Comparison of ENCODE assay signal across 13 cellular contexts in the genomic region with DNA sequence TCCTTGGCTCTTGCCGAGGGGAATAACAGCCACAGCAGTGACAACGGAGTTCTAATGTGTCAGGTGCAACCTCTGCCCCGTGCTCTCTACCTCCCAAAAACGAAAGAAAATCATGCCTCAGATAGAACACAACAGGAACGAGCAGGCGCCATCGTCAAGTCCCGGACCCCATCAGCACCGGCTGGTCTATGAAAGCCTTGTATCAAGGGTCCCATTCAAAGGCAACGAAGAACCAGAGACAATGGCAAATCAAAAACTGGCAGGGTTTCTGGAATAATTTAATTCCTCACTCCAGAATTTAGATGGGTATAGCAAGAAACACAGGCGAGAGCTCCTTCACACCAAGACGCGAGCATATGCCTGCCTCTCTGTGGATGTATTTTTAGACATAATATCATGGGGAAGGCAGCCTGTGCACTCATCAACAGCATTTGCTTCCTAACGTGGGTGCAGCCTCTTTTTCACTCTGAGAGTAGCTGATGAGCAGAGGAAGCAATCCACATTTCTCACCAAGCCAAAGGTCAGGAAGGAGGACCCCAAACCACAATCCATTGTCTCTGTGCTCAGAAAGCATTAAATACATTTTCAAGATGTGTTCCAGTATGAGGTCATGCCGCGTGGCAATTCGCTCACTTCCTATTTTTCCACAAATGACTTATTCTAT.
A peak's percentile ranks its signal among the peaks of the same experiment; 100 is the strongest.
DNase-seq lines count a peak whose midpoint lies in the region; ATAC-seq and TF ChIP-seq lines count a peak whose summit lies in the region.
"Had no signal": no experiment of that assay in that cellular context is flagged by ENCODE, and none has a peak within 500 bp of the region (broad histone marks: within the 10 kb centered on the region; RNA-seq: fewer than 3 reads in every experiment).

No MANE protein-coding gene starts in this region.

- WGBS in prostate gland: 63% methylated on average over 17 of the region's 17 CpGs

- no peak for TF ChIP-seq POLR2A in prostate gland (IDR thresholded peaks at IDR 0.05)

- peak overlapping the region; percentile 23 to 44 for H3K27ac ChIP-seq in prostate gland
- H3K27ac ChIP-seq in MM.1S (ENCODE audit: low read length): no peak overlapping the region

- H3K36me3 ChIP-seq in prostate gland (no peaks in the 10 kb centered on the region), MM.1S (replicated peaks; ENCODE audit: insufficient read depth, low read length) (no peaks in the 10 kb centered on the region)

- H3K9ac ChIP-seq in MM.1S (ENCODE audit: low read length): no peak overlapping the region

- H4K20me1 ChIP-seq in MM.1S (ENCODE audit: insufficient read depth, low read length): no peaks in the 10 kb centered on the region

- H3K9me2 ChIP-seq in MM.1S (replicated peaks; ENCODE audit: insufficient read depth, low read length): no peaks in the 10 kb centered on the region

- H3K9me3 ChIP-seq in prostate gland (no peaks in the 10 kb centered on the region), MM.1S (replicated peaks; ENCODE audit: insufficient read depth, low read length) (no peaks in the 10 kb centered on the region)

- no peaks in the 10 kb centered on the region for H3K79me2 ChIP-seq in MM.1S (ENCODE audit: low read length)

- TF ChIP-seq CTCF in prostate gland (IDR thresholded peaks at IDR 0.05) (no peak), MM.1S (IDR thresholded peaks at IDR 0.05; ENCODE audit: low read length) (no peak)

- intact Hi-C loops in left ventricle myocardium superior (cut with micrococcal nuclease): no loop called here
- intact Hi-C loops in prostate gland (cut with DNase I): loop anchor here (10.0 kb wide), 1 partner anchor 95 kb away; no protein-coding TSS in a partner anchor

- no peak overlapping the region for H2AFZ ChIP-seq in MM.1S (ENCODE audit: low read length)

- H3K4me1 ChIP-seq in prostate gland (replicated peaks): no peaks in the 10 kb centered on the region
- no peaks in the 10 kb centered on the region for H3K4me1 ChIP-seq in MM.1S (ENCODE audit: low read length)

- H3K27me3 ChIP-seq in prostate gland (replicated peaks; ENCODE audit: insufficient read depth) (no peaks in the 10 kb centered on the region), MM.1S (replicated peaks; ENCODE audit: insufficient read depth, low read length) (no peaks in the 10 kb centered on the region)

- peak overlapping the region in 1 of 2 donors; percentile 6 for H3K4me3 ChIP-seq in prostate gland
- H3K4me3 ChIP-seq in MM.1S (ENCODE audit: low read length): no peak overlapping the region

- no peak overlapping the region for H3K4me2 ChIP-seq in MM.1S (ENCODE audit: low read depth, low read length)

- H3F3A ChIP-seq in MM.1S (ENCODE audit: insufficient read depth, low read length): no peaks in the 10 kb centered on the region

- ATAC-seq in left ventricle myocardium superior: peak; percentile 92
- ATAC-seq: natural killer cell had no signal

- DNase-seq in DMS79 treated with DMSO at 0.1 percent for 48 hours (lab: John Stamatoyannopoulos, UW) (peak; percentile 87), astrocyte of the hippocampus (ENCODE audit: low read depth, low spot score) (peak; percentile 10), left ventricle myocardium superior (no peak), prostate gland (ENCODE audit: low spot score) (no peak), activated gamma-delta T cell (lab: John Stamatoyannopoulos, UW) (no peak), MM.1S (no peak), NCI-H526 treated with DMSO at 0.1 percent for 48 hours (lab: John Stamatoyannopoulos, UW) (no peak), NCI-H524 treated with DMSO at 0.1 percent for 48 hours (lab: John Stamatoyannopoulos, UW) (no peak)
- DNase-seq: activated CD4-positive, alpha-beta memory T cell treated with anti-CD3 and anti-CD28 coated beads for 36 hours; activated effector memory CD4-positive, alpha-beta T cell treated with Interleukin-2 at 50 U/mL for 16 hours; natural killer cell; NCI-H446 treated with DMSO at 0.1 percent for 48 hours; T-helper 9 cell had no signal

Comparison
In these comparisons a context has a peak if more than half of its experiments do, and no peak if none do; other contexts are left out.
1. DNase-seq: peak in DMS79 treated with DMSO at 0.1 percent for 48 hours (single experiment) and astrocyte of the hippocampus (single experiment); none in left ventricle myocardium superior (single experiment), prostate gland (single experiment), activated gamma-delta T cell (single experiment), MM.1S (single experiment), NCI-H526 treated with DMSO at 0.1 percent for 48 hours (single experiment) and NCI-H524 treated with DMSO at 0.1 percent for 48 hours (single experiment).